Comparison of ENCODE assay signal across 8 cellular contexts in the genomic region with DNA sequence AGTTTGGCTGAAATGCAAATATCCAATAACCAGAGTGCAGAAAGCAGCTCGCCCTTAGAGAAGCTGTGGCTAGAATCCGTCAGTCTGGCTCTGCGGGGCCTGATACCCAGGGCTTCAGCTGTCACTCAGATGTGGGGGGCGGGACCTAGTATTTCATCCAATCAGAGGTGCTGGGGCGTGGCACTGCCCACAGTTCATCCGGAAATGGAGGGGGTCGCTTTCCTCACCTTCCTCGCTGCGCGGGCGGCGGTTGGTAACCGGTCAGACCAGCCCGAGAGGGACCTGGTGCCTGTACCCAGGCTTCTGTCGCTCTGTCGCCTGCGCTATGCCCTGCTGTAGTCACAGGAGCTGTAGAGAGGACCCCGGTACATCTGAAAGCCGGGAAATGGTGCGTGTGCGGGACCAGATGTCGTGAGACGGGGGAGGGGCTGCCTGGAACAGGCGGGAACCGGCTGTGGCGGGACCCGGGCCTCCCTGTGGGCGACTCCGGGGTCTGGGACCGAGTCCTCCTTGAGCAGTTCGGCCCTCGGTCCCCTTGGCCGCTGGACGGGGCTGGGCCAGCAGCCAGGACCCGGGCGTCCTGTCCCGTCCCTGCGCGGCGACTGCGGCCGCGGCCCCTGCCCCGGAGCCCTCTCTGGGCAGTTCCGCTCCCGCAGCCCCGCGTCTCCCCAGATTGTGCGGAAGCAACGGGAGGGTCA. TPM values are rescaled to one million over a fixed set of nuclear protein-coding genes. Genes with fewer than 3 reads are reported as not detected.
A peak's percentile ranks its signal among the peaks of the same experiment; 100 is the strongest.
DNase-seq lines count a peak whose midpoint lies in the region; ATAC-seq and TF ChIP-seq lines count a peak whose summit lies in the region.

A gene (plus strand): TSS at position 222 of the 698 bp plus-strand sequence. CDS start 104 bp downstream, at position 326.

- 0 out of 2 replicates have a peak within 1 kb of the TSS, but pooled peaks have one; percentile 48 for H2BK15ac ChIP-seq in H9 (ENCODE audit: low read depth, low read length)

- H2BK5ac ChIP-seq in H9 (ENCODE audit: insufficient read length, low read length) = peak within 1 kb of the TSS; percentile 95

- no peak for TF ChIP-seq CTCF in H9 (conservative IDR thresholded peaks at IDR 0.05)
- TF ChIP-seq CTCF in fibroblast of pulmonary artery (IDR thresholded peaks at IDR 0.05; ENCODE audit: low read length, missing control alignments) = no peak

- H3K56ac ChIP-seq in H9 (ENCODE audit: insufficient read length, low read depth, low read length) = no peak within 1 kb of the TSS

- H3K9ac ChIP-seq in ES-I3 (ENCODE audit: low read depth, low read length) (peak within 1 kb of the TSS; percentile 66), H9 (ENCODE audit: extremely low read depth, insufficient read length, low read length) (peak within 1 kb of the TSS; percentile 94)

- peak within 1 kb of the TSS; percentile 75 for H3K4me2 ChIP-seq in H9 (ENCODE audit: insufficient read depth, insufficient read length, low read length)

- peak within 1 kb of the TSS; percentile 99 for H3K14ac ChIP-seq in H9 (ENCODE audit: insufficient read depth, low read length)

- H3K79me1 ChIP-seq in H9 (ENCODE audit: insufficient read depth, low read depth, low read length, poor library complexity, severe bottlenecking) = peaks cover 10% of the 10 kb centered on the region

- H3K18ac ChIP-seq in H9 (ENCODE audit: insufficient read length, low read depth, low read length) = peak within 1 kb of the TSS; percentile 97

- no peak within 1 kb of the TSS for H4K91ac ChIP-seq in H9 (ENCODE audit: insufficient read length, low read depth, low read length)

- peaks cover 10 to 41% of the 10 kb centered on the region in 2 experiments; a peak in 4 of 5 replicates for H3K9me3 Mint-ChIP-seq in H9
- no peaks in the 10 kb centered on the region for H3K9me3 Mint-ChIP-seq in natural killer cell treated with Interleukin-12 subunit alpha and Interleukin-12 subunit beta and Interleukin-15 and Interleukin-18, amount 100 ng/mL, for 72 hours

- H3K9me3 ChIP-seq in ES-I3 (ENCODE audit: control insufficient read depth, insufficient read depth, low read length) (no peaks in the 10 kb centered on the region; the same call in 1 of the 2 replicates), H9 (ENCODE audit: control insufficient read depth, low read depth, low read length) (no peaks in the 10 kb centered on the region)

- H3K36me3 ChIP-seq in ES-I3 (ENCODE audit: insufficient read depth, low read length) = no peaks in the 10 kb centered on the region

- peak within 1 kb of the TSS; percentile 48 for H2BK120ac ChIP-seq in H9 (ENCODE audit: low read depth, low read length, poor library complexity, severe bottlenecking)

- peaks cover 12% of the 10 kb centered on the region for H3K23me2 ChIP-seq in H9 (ENCODE audit: insufficient read length, low read depth, low read length, poor library complexity, severe bottlenecking)

- H3K4me1 Mint-ChIP-seq in H9 = peaks cover 20 to 25% of the 10 kb centered on the region in 2 experiments
- H3K4me1 Mint-ChIP-seq in natural killer cell treated with Interleukin-12 subunit alpha and Interleukin-12 subunit beta and Interleukin-15 and Interleukin-18, amount 100 ng/mL, for 72 hours (ENCODE audit: low read depth in 2 of 2) = peaks cover 39 to 42% of the 10 kb centered on the region in 2 donors

- H2AK5ac ChIP-seq in H9 (ENCODE audit: insufficient read length, low read length) = no peak within 1 kb of the TSS

- no peak within 1 kb of the TSS for H3K23ac ChIP-seq in H9 (ENCODE audit: insufficient read length, low read depth, low read length)

- H3K4me3 ChIP-seq in fibroblast of pulmonary artery (replicated peaks; ENCODE audit: low read depth, low read length) = peak within 1 kb of the TSS; percentile 91

- H4K20me1 ChIP-seq in H9 (ENCODE audit: control insufficient read depth, insufficient read depth, insufficient read length) = no peaks in the 10 kb centered on the region

- H3K36me3 Mint-ChIP-seq in H9 (ENCODE audit: insufficient read depth in 1 of 3, low read depth in 3 of 3) = peaks cover 2 to 36% (median 30%) of the 10 kb centered on the region in 3 experiments
- peaks cover 6% of the 10 kb centered on the region for H3K36me3 Mint-ChIP-seq in natural killer cell treated with Interleukin-12 subunit alpha and Interleukin-12 subunit beta and Interleukin-15 and Interleukin-18, amount 100 ng/mL, for 72 hours

- H3K27ac Mint-ChIP-seq in H9 = peak within 1 kb of the TSS; percentile 99
- peak within 1 kb of the TSS; percentile 91 to 95 for H3K27ac Mint-ChIP-seq in natural killer cell treated with Interleukin-12 subunit alpha and Interleukin-12 subunit beta and Interleukin-15 and Interleukin-18, amount 100 ng/mL, for 72 hours

- no peaks in the 10 kb centered on the region for H3K27me3 ChIP-seq in H9 (ENCODE audit: insufficient read depth, low read length)

- H4K8ac ChIP-seq in H9 (replicated peaks; ENCODE audit: insufficient read length, low read depth, low read length) = no peak within 1 kb of the TSS

- peaks cover 11% of the 10 kb centered on the region for H3K27me3 Mint-ChIP-seq in H9 (ENCODE audit: low read depth)
- H3K27me3 Mint-ChIP-seq in natural killer cell treated with Interleukin-12 subunit alpha and Interleukin-12 subunit beta and Interleukin-15 and Interleukin-18, amount 100 ng/mL, for 72 hours = peaks cover 0 to 4% of the 10 kb centered on the region in 2 donors

- H3K79me2 ChIP-seq in H9 (ENCODE audit: insufficient read depth, low read length) = no peaks in the 10 kb centered on the region

- H3K27ac ChIP-seq in H9 (ENCODE audit: insufficient read length, low read depth, low read length) = peak within 1 kb of the TSS; percentile 76

- no peak within 1 kb of the TSS for H4K5ac ChIP-seq in H9 (ENCODE audit: insufficient read length, low read depth, low read length)

- H2BK12ac ChIP-seq in H9 (ENCODE audit: insufficient read length, low read depth, low read length) = peak within 1 kb of the TSS; percentile 80

- no peak within 1 kb of the TSS for H3T11ph ChIP-seq in H9 (ENCODE audit: low read length)

- DNase-seq in H9 (peak; percentile 94), M059J (ENCODE audit: low read depth) (peak; percentile 94), SHP77 (lab: John Stamatoyannopoulos, UW) (peak; percentile 90 to 94), fibroblast of pulmonary artery (ENCODE audit: low read depth) (peak; percentile 88)
- peak; percentile 87 for DNase-seq in activated effector memory CD4-positive, alpha-beta T cell treated with Interleukin-2 at 50 U/mL for 16 hours
- DNase-seq in natural killer cell treated with Interleukin-12 subunit alpha and Interleukin-12 subunit beta and Interleukin-15 and Interleukin-18, amount 100 ng/mL, for 72 hours (ENCODE audit: low spot score) = peak; percentile 95
- peak; percentile 93 for DNase-seq in stimulated activated naive CD4-positive, alpha-beta T cell treated with Interleukin-2 at 50 U/mL for 16 hours (lab: John Stamatoyannopoulos, UW)

- H2AFZ ChIP-seq in H9 (ENCODE audit: low read length) = peak within 1 kb of the TSS; percentile 54

- no peaks in the 10 kb centered on the region for H3K4me1 ChIP-seq in ES-I3 (ENCODE audit: insufficient read depth, low read length)
- no peaks in the 10 kb centered on the region; the same call in 1 of the 2 replicates for H3K4me1 ChIP-seq in H9 (ENCODE audit: insufficient read depth, low read length)

- peak; percentile 97 to 98 for ATAC-seq in natural killer cell treated with Interleukin-12 subunit alpha and Interleukin-12 subunit beta and Interleukin-15 and Interleukin-18, amount 100 ng/mL, for 72 hours

- H3K4ac ChIP-seq in H9 (ENCODE audit: low read depth, low read length) = no peak within 1 kb of the TSS

- no CpG with 5 or more reads among the region's 50 CpGs for WGBS in H9 (ENCODE audit: extremely low coverage, insufficient read length, low lambda C conversion rate)

- no peak within 1 kb of the TSS for H2BK20ac ChIP-seq in H9 (ENCODE audit: low read depth, low read length, poor library complexity, severe bottlenecking)

- H3K4me3 Mint-ChIP-seq in H9 = peak within 1 kb of the TSS; percentile 96 to 97
- peak within 1 kb of the TSS; percentile 94 for H3K4me3 Mint-ChIP-seq in natural killer cell treated with Interleukin-12 subunit alpha and Interleukin-12 subunit beta and Interleukin-15 and Interleukin-18, amount 100 ng/mL, for 72 hours

RNA-seq across cellular contexts. Expression of the gene that starts here (rescaled TPM):
- total RNA-seq in H9 (2021) = 9.3 and 9.9 TPM in 2 replicates
- total RNA-seq in M059J (2014; rRNA removed; shearing (Covaris generic)) = 7.7 and 16.4 TPM in 2 replicates
- total RNA-seq in natural killer cell treated with Interleukin-12 subunit alpha and Interleukin-12 subunit beta and Interleukin-15 and Interleukin-18, amount 100 ng/mL, for 72 hours = 10 to 100 TPM; 21.6 to 35.0 TPM

Comparison
In these comparisons a context has a peak if more than half of its experiments do, and no peak if none do; other contexts are left out.
1. Peak in every context shown above with its lines: DNase-seq, ATAC-seq, H3K4me3 ChIP-seq and H3K27ac ChIP-seq.